ENCODE assay signal across 19 cellular contexts in the genomic region with DNA sequence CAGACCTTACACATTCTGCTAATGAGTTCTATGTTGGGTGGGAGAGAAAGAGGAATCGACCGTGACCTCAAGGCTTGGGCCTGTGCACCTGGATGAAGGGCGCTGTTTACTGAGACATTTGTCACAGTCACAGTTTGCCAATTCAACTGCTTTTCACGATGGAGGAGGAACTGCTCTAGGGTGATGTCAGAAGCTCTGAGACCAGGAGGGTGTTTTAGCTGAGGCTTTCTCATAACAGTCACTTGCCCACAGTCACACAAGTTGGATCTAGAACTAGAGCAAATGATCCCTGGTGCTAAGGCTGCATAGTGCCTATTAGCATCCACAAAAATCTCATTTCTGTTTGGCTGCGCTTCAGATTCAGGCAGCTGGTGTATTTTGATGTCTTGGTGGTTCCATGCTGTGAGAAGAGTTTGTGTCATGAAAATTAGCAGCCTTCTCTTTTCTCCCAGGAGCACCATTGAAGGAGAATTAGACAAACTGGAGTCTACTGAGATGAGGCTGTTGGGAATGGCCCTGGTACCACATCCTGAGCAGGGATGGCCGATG.
"Had no signal": no experiment of that assay in that cellular context is flagged by ENCODE, and none has a peak within 500 bp of the region (broad histone marks: within the 10 kb centered on the region; RNA-seq: fewer than 3 reads in every experiment).

No MANE protein-coding gene starts in this region.

- H3K9me3 Mint-ChIP-seq: activated B cell treated with CpG ODN at 0.5 μM for 24 hours; activated CD4-positive, alpha-beta T cell treated with anti-CD3 and anti-CD28 coated beads, Interleukin-2, amount 10 ng/mL, durations not matched to agents 24 days and 14 days; activated naive CD4-positive, alpha-beta T cell treated with anti-CD3 and anti-CD28 coated beads, Interleukin-2, amount 10 ng/mL, durations not matched to agents 7 days and 5 days; activated naive CD8-positive, alpha-beta T cell treated with anti-CD3 and anti-CD28 coated beads for 36 hours; activated T-helper 17 cell treated with anti-CD3 and anti-CD28 coated beads, Interleukin-2, amount 50 U/mL, for 72 hours had no signal

- H3K4me3 ChIP-seq: PC-9 had no signal

- H3K4me2 ChIP-seq: PC-9 had no signal

- H3K36me3 Mint-ChIP-seq: activated naive CD4-positive, alpha-beta T cell treated with anti-CD3 and anti-CD28 coated beads, Interleukin-2, amount 10 ng/mL, durations not matched to agents 7 days and 5 days; activated naive CD8-positive, alpha-beta T cell treated with anti-CD3 and anti-CD28 coated beads for 36 hours had no signal

- H3K27ac ChIP-seq: PC-9 had no signal

- H2AFZ ChIP-seq: PC-9 had no signal

- H3K27me3 Mint-ChIP-seq: activated B cell treated with CpG ODN at 0.5 μM for 24 hours had no signal

- H3K4me1 Mint-ChIP-seq: activated naive CD8-positive, alpha-beta T cell treated with anti-CD3 and anti-CD28 coated beads for 36 hours; activated T-helper 17 cell treated with anti-CD3 and anti-CD28 coated beads, Interleukin-2, amount 50 U/mL, for 72 hours had no signal

- DNase-seq: activated B cell treated with CpG ODN at 0.5 μM for 24 hours; activated CD4-positive, alpha-beta T cell treated with anti-CD3 and anti-CD28 coated beads for 1 hour; activated CD4-positive, alpha-beta T cell treated with anti-CD3 and anti-CD28 coated beads, Interleukin-2, amount 10 ng/mL, durations not matched to agents 24 days and 14 days; activated CD4-positive, alpha-beta T cell treated with anti-CD3 and anti-CD28 coated beads, Interleukin-2, amount 50 U/mL, for 48 hours; activated gamma-delta T cell; activated naive CD4-positive, alpha-beta T cell treated with anti-CD3 and anti-CD28 coated beads, Interleukin-2, amount 10 ng/mL, durations not matched to agents 7 days and 5 days; activated naive CD8-positive, alpha-beta T cell treated with anti-CD3 and anti-CD28 coated beads for 36 hours; activated T-cell treated with anti-CD3 and anti-CD28 coated beads, Interleukin-2, amount 50 U/mL, for 48 hours; Kasumi-1; NCI-H1105 treated with DMSO at 0.1 percent for 48 hours; NCI-H1436 treated with DMSO at 0.1 percent for 48 hours; NCI-H2081; NCI-H446; NCI-H524; PC-9; SIG-M5; T-helper 17 cell; T1000 had no signal

- H3K27ac Mint-ChIP-seq: activated B cell treated with CpG ODN at 0.5 μM for 24 hours; activated CD4-positive, alpha-beta T cell treated with anti-CD3 and anti-CD28 coated beads, Interleukin-2, amount 10 ng/mL, durations not matched to agents 24 days and 14 days; activated naive CD4-positive, alpha-beta T cell treated with anti-CD3 and anti-CD28 coated beads, Interleukin-2, amount 10 ng/mL, durations not matched to agents 7 days and 5 days; activated naive CD8-positive, alpha-beta T cell treated with anti-CD3 and anti-CD28 coated beads for 36 hours; activated T-helper 17 cell treated with anti-CD3 and anti-CD28 coated beads, Interleukin-2, amount 50 U/mL, for 72 hours; T-helper 17 cell had no signal

- ATAC-seq: activated T-helper 17 cell treated with anti-CD3 and anti-CD28 coated beads, Interleukin-2, amount 50 U/mL, for 72 hours; T-helper 17 cell had no signal

- H3K4me3 Mint-ChIP-seq: activated B cell treated with CpG ODN at 0.5 μM for 24 hours; activated CD4-positive, alpha-beta T cell treated with anti-CD3 and anti-CD28 coated beads, Interleukin-2, amount 10 ng/mL, durations not matched to agents 24 days and 14 days; activated naive CD4-positive, alpha-beta T cell treated with anti-CD3 and anti-CD28 coated beads, Interleukin-2, amount 10 ng/mL, durations not matched to agents 7 days and 5 days; activated naive CD8-positive, alpha-beta T cell treated with anti-CD3 and anti-CD28 coated beads for 36 hours; activated T-helper 17 cell treated with anti-CD3 and anti-CD28 coated beads, Interleukin-2, amount 50 U/mL, for 72 hours; T-helper 17 cell had no signal
